9 cellular contexts compared by ENCODE assay signal in the genomic region with DNA sequence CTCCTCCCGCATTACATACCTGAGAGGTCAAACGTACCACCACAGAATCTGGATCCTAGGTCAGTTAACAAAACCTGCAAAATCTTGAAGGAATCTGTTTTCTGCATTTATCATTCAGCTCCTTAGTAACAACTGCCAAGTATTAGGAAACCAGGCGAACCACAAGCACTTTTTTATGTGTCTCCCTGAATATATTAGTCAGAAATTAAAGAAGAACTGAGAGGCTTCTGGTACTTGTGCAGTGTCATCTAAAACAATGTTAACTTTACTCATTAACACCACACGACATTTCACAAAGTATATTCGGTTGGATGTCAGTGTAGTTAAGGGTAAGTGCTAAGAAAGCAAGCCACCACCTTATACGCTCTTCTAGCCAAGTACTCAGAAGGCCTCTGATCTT. TPM values are rescaled to one million over a fixed set of nuclear protein-coding genes. Genes with fewer than 3 reads are reported as not detected.
DNase-seq lines count a peak whose midpoint lies in the region; ATAC-seq and TF ChIP-seq lines count a peak whose summit lies in the region.
"Had no signal": no experiment of that assay in that cellular context is flagged by ENCODE, and none has a peak within 500 bp of the region (broad histone marks: within the 10 kb centered on the region; RNA-seq: fewer than 3 reads in every experiment).

No MANE protein-coding gene starts in this region.

- H3K27ac Mint-ChIP-seq in activated CD8-positive, alpha-beta memory T cell treated with anti-CD3 and anti-CD28 coated beads, Interleukin-2, amount 10 ng/mL, durations not matched to agents 7 days and 5 days, result no peak overlapping the region
- peak overlapping the region; percentile 43 for H3K27ac Mint-ChIP-seq in activated naive CD8-positive, alpha-beta T cell

- CTCF ChIA-PET in activated CD8-positive, alpha-beta memory T cell treated with anti-CD3 and anti-CD28 coated beads, Interleukin-2, amount 10 ng/mL, durations not matched to agents 7 days and 5 days (lab: Charles Lee), result no interaction called here

- H3K4me3 ChIP-seq in iPS-18c (ENCODE audit: insufficient read depth, low read depth, low read length) (peak overlapping the region; percentile 93; the same call in 1 of the 2 replicates), thoracic aorta (peak overlapping the region; percentile 95)

- ATAC-seq in activated CD8-positive, alpha-beta memory T cell treated with anti-CD3 and anti-CD28 coated beads, Interleukin-2, amount 10 ng/mL, durations not matched to agents 7 days and 5 days, result no peak
- ATAC-seq in thoracic aorta (ENCODE audit: insufficient number of reproducible peaks, low FRiP score, low read depth) (no peak), GM18873 (IDR thresholded peaks at IDR 0.05; ENCODE audit: low FRiP score, unreplicated experiment) (no peak)

- no peaks in the 10 kb centered on the region for H3K9me3 Mint-ChIP-seq in activated CD8-positive, alpha-beta memory T cell treated with anti-CD3 and anti-CD28 coated beads, Interleukin-2, amount 10 ng/mL, durations not matched to agents 7 days and 5 days (ENCODE audit: low read depth)
- no peaks in the 10 kb centered on the region for H3K9me3 Mint-ChIP-seq in activated naive CD8-positive, alpha-beta T cell (ENCODE audit: low read depth)

- no peak for DNase-seq in activated CD8-positive, alpha-beta memory T cell treated with anti-CD3 and anti-CD28 coated beads, Interleukin-2, amount 10 ng/mL, durations not matched to agents 7 days and 5 days
- no peak for DNase-seq in activated CD8-positive, alpha-beta memory T cell treated with anti-CD3 and anti-CD28 coated beads for 24 hours
- DNase-seq in thoracic aorta (ENCODE audit: low spot score), result no peak
- no peak for DNase-seq in mesenteric fat pad (ENCODE audit: low spot score)
- DNase-seq in stimulated activated CD4-positive, alpha-beta T cell treated with anti-CD3 and anti-CD28 coated beads, Interleukin-4, amount 100 ng/mL, for 4 hours, result no peak

- H3K4me1 Mint-ChIP-seq in activated CD8-positive, alpha-beta memory T cell treated with anti-CD3 and anti-CD28 coated beads, Interleukin-2, amount 10 ng/mL, durations not matched to agents 7 days and 5 days, result peaks cover 66% of the 10 kb centered on the region
- peaks cover 81% of the 10 kb centered on the region for H3K4me1 Mint-ChIP-seq in activated naive CD8-positive, alpha-beta T cell (ENCODE audit: low read depth)

- H3K4me3 Mint-ChIP-seq in activated CD8-positive, alpha-beta memory T cell treated with anti-CD3 and anti-CD28 coated beads, Interleukin-2, amount 10 ng/mL, durations not matched to agents 7 days and 5 days, result peak overlapping the region; percentile 91
- H3K4me3 Mint-ChIP-seq in activated naive CD8-positive, alpha-beta T cell, result peak overlapping the region; percentile 96

- H3K27me3 Mint-ChIP-seq in activated CD8-positive, alpha-beta memory T cell treated with anti-CD3 and anti-CD28 coated beads, Interleukin-2, amount 10 ng/mL, durations not matched to agents 7 days and 5 days, result no peaks in the 10 kb centered on the region
- H3K27me3 Mint-ChIP-seq in activated naive CD8-positive, alpha-beta T cell, result no peaks in the 10 kb centered on the region

- peaks cover 16% of the 10 kb centered on the region for H3K36me3 Mint-ChIP-seq in activated CD8-positive, alpha-beta memory T cell treated with anti-CD3 and anti-CD28 coated beads, Interleukin-2, amount 10 ng/mL, durations not matched to agents 7 days and 5 days
- H3K36me3 Mint-ChIP-seq in activated naive CD8-positive, alpha-beta T cell, result peaks cover 11% of the 10 kb centered on the region

- H3K4me1 ChIP-seq in thoracic aorta (ENCODE audit: control insufficient read depth in 1 of 2, low read depth in 2 of 2), result peaks cover 14 to 70% of the 10 kb centered on the region in 2 donors

- no peak for TF ChIP-seq CTCF in thoracic aorta (IDR thresholded peaks at IDR 0.05)

- H3K27ac ChIP-seq in thoracic aorta, result peak overlapping the region; percentile 95 to 98
- H3K27ac ChIP-seq: C4-2B had no signal

- H3K27me3 ChIP-seq in thoracic aorta (replicated peaks; ENCODE audit: insufficient read depth), result no peaks in the 10 kb centered on the region

- H3K9me3 ChIP-seq in iPS-18c (ENCODE audit: control insufficient read depth, insufficient read depth, low read length) (no peaks in the 10 kb centered on the region), thoracic aorta (no peaks in the 10 kb centered on the region)

- H3K36me3 ChIP-seq in thoracic aorta, result no peaks in the 10 kb centered on the region

RNA-seq across cellular contexts. Expression of gene CCDC6, which starts 2.5 kb away (rescaled TPM):
- 10 to 100 TPM; 16.8 to 34.4 TPM for total RNA-seq in activated CD8-positive, alpha-beta memory T cell treated with anti-CD3 and anti-CD28 coated beads, Interleukin-2, amount 10 ng/mL, durations not matched to agents 7 days and 5 days
- total RNA-seq in thoracic aorta (10 to 100 TPM; 69.3 to 70.9 TPM), mesenteric fat pad (31.2 TPM)
